Comparison of ENCODE assay signal across 8 cellular contexts in the genomic region with DNA sequence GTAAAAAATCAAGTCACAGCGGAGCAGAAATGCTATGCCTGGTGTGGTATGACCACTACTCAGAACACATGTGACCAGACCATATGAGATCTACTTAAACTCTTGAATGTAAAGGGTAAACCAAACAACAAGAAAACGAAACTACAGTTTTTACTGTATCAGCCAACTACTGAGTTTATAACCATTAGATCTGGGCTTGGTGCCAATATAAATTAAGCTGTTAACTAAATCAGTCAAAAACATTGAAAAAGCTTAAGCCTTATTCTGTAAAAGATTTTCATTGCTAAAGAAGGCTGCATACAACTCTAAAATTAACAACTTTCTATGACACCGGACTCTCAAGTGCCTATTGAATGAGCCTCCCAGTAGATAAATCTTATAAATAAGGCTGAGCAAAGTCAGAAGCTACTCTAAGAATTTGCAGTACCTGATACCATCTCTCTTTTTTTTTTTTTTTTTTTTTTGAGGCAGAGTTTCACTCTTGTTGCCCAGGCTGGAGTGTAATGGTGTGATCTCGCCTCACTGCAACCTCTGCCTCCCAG. TPM values are rescaled to one million over a fixed set of nuclear protein-coding genes. Genes with fewer than 3 reads are reported as not detected.
A peak's percentile ranks its signal among the peaks of the same experiment; 100 is the strongest.
DNase-seq lines count a peak whose midpoint lies in the region; ATAC-seq and TF ChIP-seq lines count a peak whose summit lies in the region.

No MANE protein-coding gene starts in this region.

- TF ChIP-seq EP300 in sigmoid colon (IDR thresholded peaks at IDR 0.05) = no peak

- peaks cover 11% of the 10 kb centered on the region for H3K36me3 Mint-ChIP-seq in T-helper 1 cell treated with Interleukin-12 subunit alpha and Interleukin-12 subunit beta and Interleukin-4 antibody, amounts not matched to agents 30 μg/mL and 1 μg/mL, for 36 hours (ENCODE audit: low read depth)
- peaks cover 0 to 7% (median 0%) of the 10 kb centered on the region in 3 donors for H3K36me3 Mint-ChIP-seq in immature natural killer cell

- TF ChIP-seq POLR2A in esophagus squamous epithelium (IDR thresholded peaks at IDR 0.05) (no peak), sigmoid colon (IDR thresholded peaks at IDR 0.05) (no peak)

- H3K27me3 Mint-ChIP-seq in T-helper 1 cell treated with Interleukin-12 subunit alpha and Interleukin-12 subunit beta and Interleukin-4 antibody, amounts not matched to agents 30 μg/mL and 1 μg/mL, for 36 hours (ENCODE audit: low read depth) = no peaks in the 10 kb centered on the region
- H3K27me3 Mint-ChIP-seq in immature natural killer cell (ENCODE audit: low read depth in 3 of 3) = no peaks in the 10 kb centered on the region

- peak overlapping the region; percentile 52 for H3K27ac Mint-ChIP-seq in T-helper 1 cell treated with Interleukin-12 subunit alpha and Interleukin-12 subunit beta and Interleukin-4 antibody, amounts not matched to agents 30 μg/mL and 1 μg/mL, for 36 hours
- H3K27ac Mint-ChIP-seq in immature natural killer cell = peak overlapping the region; percentile 85 to 92 (median 89)

- 17 to 25% methylated on average over 4 of the region's 4 CpGs for WGBS in esophagus squamous epithelium, 2 donors
- 4 to 25% methylated on average over 4 of the region's 4 CpGs for WGBS in sigmoid colon, 2 donors

- intact Hi-C loops in esophagus squamous epithelium (cut with DNase I) (no loop called here), sigmoid colon (cut with DNase I) (no loop called here)

- H3K4me3 ChIP-seq in esophagus squamous epithelium (peak overlapping the region in 1 of 4 donors; percentile 43), sigmoid colon (no peak overlapping the region)

- H3K9me3 ChIP-seq in esophagus squamous epithelium = no peaks in the 10 kb centered on the region
- H3K9me3 ChIP-seq in sigmoid colon = no peaks in the 10 kb centered on the region

- ATAC-seq in GM19467 (IDR thresholded peaks at IDR 0.05; ENCODE audit: unreplicated experiment) = peak; percentile 77
- ATAC-seq in HG03460 (IDR thresholded peaks at IDR 0.05; ENCODE audit: unreplicated experiment) = peak; percentile 98

- H3K36me3 ChIP-seq in esophagus squamous epithelium (peaks cover 0 to 31% (median 3%) of the 10 kb centered on the region in 3 donors), sigmoid colon (peaks cover 0 to 9% (median 0%) of the 10 kb centered on the region in 4 donors)

- H3K27ac ChIP-seq in esophagus squamous epithelium = peak overlapping the region in 2 of 4 donors; percentile 3 to 21
- H3K27ac ChIP-seq in sigmoid colon = no peak overlapping the region

- peak overlapping the region; percentile 34 for H3K4me3 Mint-ChIP-seq in T-helper 1 cell treated with Interleukin-12 subunit alpha and Interleukin-12 subunit beta and Interleukin-4 antibody, amounts not matched to agents 30 μg/mL and 1 μg/mL, for 36 hours
- H3K4me3 Mint-ChIP-seq in immature natural killer cell = peak overlapping the region; percentile 69 to 87 (median 81)

- H3K9me3 Mint-ChIP-seq in T-helper 1 cell treated with Interleukin-12 subunit alpha and Interleukin-12 subunit beta and Interleukin-4 antibody, amounts not matched to agents 30 μg/mL and 1 μg/mL, for 36 hours = no peaks in the 10 kb centered on the region
- no peaks in the 10 kb centered on the region for H3K9me3 Mint-ChIP-seq in immature natural killer cell

- peak; percentile 69 for DNase-seq in EL
- peak; percentile 36 to 59 (median 52) for DNase-seq in immature natural killer cell
- no peak for DNase-seq in esophagus squamous epithelium (lab: John Stamatoyannopoulos, UW)
- no peak for DNase-seq in sigmoid colon
- DNase-seq in OCI-M2 (lab: John Stamatoyannopoulos, UW; ENCODE audit: unreplicated experiment) = no peak

- H3K4me1 ChIP-seq in esophagus squamous epithelium (peaks cover 0 to 40% (median 17%) of the 10 kb centered on the region in 3 donors), sigmoid colon (peaks cover 0 to 26% (median 7%) of the 10 kb centered on the region in 4 donors)

- TF ChIP-seq CTCF in esophagus squamous epithelium (IDR thresholded peaks at IDR 0.05) = no peak
- no peak for TF ChIP-seq CTCF in sigmoid colon (IDR thresholded peaks at IDR 0.05)

- H3K27me3 ChIP-seq in esophagus squamous epithelium (no peaks in the 10 kb centered on the region), sigmoid colon (no peaks in the 10 kb centered on the region)

- H3K4me1 Mint-ChIP-seq in T-helper 1 cell treated with Interleukin-12 subunit alpha and Interleukin-12 subunit beta and Interleukin-4 antibody, amounts not matched to agents 30 μg/mL and 1 μg/mL, for 36 hours (ENCODE audit: low read depth) = peaks cover 24% of the 10 kb centered on the region
- peaks cover 35 to 76% of the 10 kb centered on the region in 2 donors for H3K4me1 Mint-ChIP-seq in immature natural killer cell

RNA-seq across cellular contexts. Expression of a gene that starts 35.4 kb away (rescaled TPM):
- 10 to 100 TPM; 25.2 to 35.2 (median 32.3) TPM for polyA plus RNA-seq in immature natural killer cell
- total RNA-seq in esophagus squamous epithelium = 10 to 100 TPM; 35.1 to 50.5 (median 39.9) TPM
- 10 to 100 TPM; 12.4 to 16.5 (median 15.5) TPM for total RNA-seq in sigmoid colon
- polyA plus RNA-seq in sigmoid colon = 10 to 100 TPM in 1 of 3 donors, 1 to 10 TPM in 2; 2.8 to 27.6 (median 3.0) TPM

Comparison
In these comparisons a context has a peak if more than half of its experiments do, and no peak if none do; other contexts are left out.
1. DNase-seq: peak in EL (single experiment) and immature natural killer cell (3 of 3); none in esophagus squamous epithelium (single experiment), sigmoid colon (single experiment) and OCI-M2 (single experiment).